8 cellular contexts compared by ENCODE assay signal in genomic region chr6:42564496-42564890, GRCh38. TPM values are rescaled to one million over a fixed set of nuclear protein-coding genes. Genes with fewer than 3 reads are reported as not detected.
A peak's percentile ranks its signal among the peaks of the same experiment; 100 is the strongest.
DNase-seq lines count a peak whose midpoint lies in the region; ATAC-seq and TF ChIP-seq lines count a peak whose summit lies in the region.

No MANE protein-coding gene starts in this region.

- no peaks in the 10 kb centered on the region for H3K9me2 ChIP-seq in SU-DHL-6 (replicated peaks; ENCODE audit: insufficient read depth, low read length)

- 0 out of 2 replicates have a peak, but pooled peaks cover under 1% of the 10 kb centered on the region for H4K20me1 ChIP-seq in SU-DHL-6 (ENCODE audit: low read depth, low read length)

- in situ Hi-C loops in gastrocnemius medialis (cut with MboI; ENCODE audit: low sequenced_read_pairs in 4 of 4): loop anchor here in 2 of 4 donors (10.0 to 25.0 kb wide), 2 partner anchors 450 to 627 kb away; partner anchors contain the start of genes CCND3 (in 1 of the 2), KLHDC3 (in 1 of the 2) and MEA1 (in 1 of the 2)

- peaks cover 53% of the 10 kb centered on the region for H3K79me2 ChIP-seq in SU-DHL-6 (ENCODE audit: insufficient read depth, low read length)

- DNase-seq in DMS 273 treated with DMSO at 0.1 percent for 48 hours (lab: John Stamatoyannopoulos, UW): peak; percentile 22
- DNase-seq in foreskin fibroblast: no peak
- no peak for DNase-seq in gastrocnemius medialis
- DNase-seq in NCI-H2196 treated with DMSO at 0.1 percent for 48 hours (lab: John Stamatoyannopoulos, UW; ENCODE audit: unreplicated experiment): no peak
- no peak for DNase-seq in stimulated activated CD4-positive, alpha-beta T cell treated with anti-CD3 and anti-CD28 coated beads, Interleukin-4, amount 100 ng/mL, for 24 hours

- peak overlapping the region; percentile 77 for H3K9ac ChIP-seq in SU-DHL-6 (ENCODE audit: low read length)

- H3K36me3 ChIP-seq in SU-DHL-6 (ENCODE audit: low read length) (0 out of 2 replicates have a peak, but pooled peaks cover 5% of the 10 kb centered on the region), gastrocnemius medialis (no peaks in the 10 kb centered on the region)

- intact Hi-C loops in gastrocnemius medialis (cut with DNase I; ENCODE audit: low total_unique reads): loop anchor here (1.0 to 10.0 kb wide), 7 partner anchors 162 to 778 kb away; partner anchors contain the start of genes BYSL, MED20, SRF and TAF8

- peaks cover 28 to 32% of the 10 kb centered on the region in 2 donors for H3K4me1 ChIP-seq in gastrocnemius medialis

- no peak for TF ChIP-seq POLR2A in gastrocnemius medialis (IDR thresholded peaks at IDR 0.05)

- no peaks in the 10 kb centered on the region for H3K27me3 ChIP-seq in SU-DHL-6 (ENCODE audit: low read length)
- no peaks in the 10 kb centered on the region for H3K27me3 ChIP-seq in gastrocnemius medialis

- H3K4me2 ChIP-seq in SU-DHL-6 (ENCODE audit: low read depth, low read length, poor library complexity, severe bottlenecking): peak overlapping the region; percentile 90

- peaks cover 12% of the 10 kb centered on the region for H3F3A ChIP-seq in SU-DHL-6 (ENCODE audit: insufficient read depth)

- H3K4me3 ChIP-seq in SU-DHL-6 (ENCODE audit: insufficient read depth, low read length, poor library complexity, severe bottlenecking) (peak overlapping the region; percentile 79), foreskin fibroblast (ENCODE audit: low read depth in 1 of 2, low read length in 2 of 2) (peak overlapping the region; percentile 88 to 96), gastrocnemius medialis (peak overlapping the region; percentile 73 to 98 (median 81))

- no peak for TF ChIP-seq CTCF in SU-DHL-6 (IDR thresholded peaks at IDR 0.05; ENCODE audit: insufficient read depth, low read length, poor library complexity, severe bottlenecking)
- TF ChIP-seq CTCF in foreskin fibroblast (IDR thresholded peaks at IDR 0.05; ENCODE audit: low read depth, low read length): no peak
- TF ChIP-seq CTCF in gastrocnemius medialis (IDR thresholded peaks at IDR 0.05 in 4 of 5, conservative IDR thresholded peaks at IDR 0.05 in 1 of 5): no peak

- ATAC-seq in HG02852 (IDR thresholded peaks at IDR 0.05; ENCODE audit: unreplicated experiment): peak; percentile 18
- ATAC-seq in gastrocnemius medialis: peak; percentile 27 to 32
- no peak for ATAC-seq in HG02798 (IDR thresholded peaks at IDR 0.05; ENCODE audit: poor library complexity, unreplicated experiment)

- peak overlapping the region; percentile 56 for H3K27ac ChIP-seq in SU-DHL-6 (ENCODE audit: low read depth, low read length)
- peak overlapping the region; percentile 91 to 97 (median 95) for H3K27ac ChIP-seq in gastrocnemius medialis

- peak overlapping the region; percentile 87 for H2AFZ ChIP-seq in SU-DHL-6 (ENCODE audit: low read depth, low read length, severe bottlenecking)

- H3K9me3 ChIP-seq in SU-DHL-6 (ENCODE audit: insufficient read depth, low read length): no peaks in the 10 kb centered on the region
- H3K9me3 ChIP-seq in gastrocnemius medialis: no peaks in the 10 kb centered on the region

RNA-seq across cellular contexts. Expression of gene UBR2, which starts 0.7 kb away (rescaled TPM):
- 10 to 100 TPM; 40.8 to 46.2 (median 44.7) TPM for total RNA-seq in gastrocnemius medialis
